ENCODE assay signal across 8 cellular contexts in genomic region chrX:73562986-73563739, GRCh38. TPM values are rescaled to one million over a fixed set of nuclear protein-coding genes. Genes with fewer than 3 reads are reported as not detected.
A peak's percentile ranks its signal among the peaks of the same experiment; 100 is the strongest.
DNase-seq lines count a peak whose midpoint lies in the region; ATAC-seq and TF ChIP-seq lines count a peak whose summit lies in the region.

TSS of gene CHIC1 (plus strand) at chrX:73563197. CDS start at chrX:73563285, 88 bp downstream.

- peaks cover 32% of the 10 kb centered on the region for H3K4me1 ChIP-seq in Karpas-422 (ENCODE audit: low read length)
- no peaks in the 10 kb centered on the region for H3K4me1 ChIP-seq in parathyroid adenoma
- peaks cover 0 to 6% of the 10 kb centered on the region in 2 donors for H3K4me1 ChIP-seq in thyroid gland

- peak within 1 kb of the TSS; percentile 97 for H3K27ac Mint-ChIP-seq in activated naive CD8-positive, alpha-beta T cell treated with anti-CD3 and anti-CD28 coated beads for 36 hours

- H3K79me2 ChIP-seq in Karpas-422 (ENCODE audit: low read length): peaks cover 49% of the 10 kb centered on the region
- no peaks in the 10 kb centered on the region for H3K79me2 ChIP-seq in parathyroid adenoma

- H2AFZ ChIP-seq in Karpas-422 (ENCODE audit: low read length) (peak within 1 kb of the TSS; percentile 72; the same call in 1 of the 2 replicates), parathyroid adenoma (peak within 1 kb of the TSS; percentile 91)

- TF ChIP-seq CTCF in parathyroid adenoma (IDR thresholded peaks at IDR 0.05) (no peak), thyroid gland (IDR thresholded peaks at IDR 0.05) (no peak)

- intact Hi-C loops in Right ventricle myocardium superior (cut with DNase I): no loop called here
- intact Hi-C loops in thyroid gland (cut with DNase I): no loop called here

- TF ChIP-seq POLR2A in thyroid gland (IDR thresholded peaks at IDR 0.05): peak in 1 of 2 donors; percentile 50

- WGBS in thyroid gland, 2 donors: 0 to 1% methylated on average over 46 to 47 of the region's 51 CpGs

- H3K27me3 ChIP-seq in Karpas-422 (ENCODE audit: low read length) (no peaks in the 10 kb centered on the region), parathyroid adenoma (ENCODE audit: control insufficient read depth, insufficient read depth, low read length) (no peaks in the 10 kb centered on the region), thyroid gland (peaks cover 4% of the 10 kb centered on the region)

- no peaks in the 10 kb centered on the region for H3K27me3 Mint-ChIP-seq in activated naive CD8-positive, alpha-beta T cell treated with anti-CD3 and anti-CD28 coated beads for 36 hours

- H3K27ac ChIP-seq in Karpas-422 (ENCODE audit: low read length) (peak within 1 kb of the TSS; percentile 82), SK-N-MC (peak within 1 kb of the TSS; percentile 25; the same call in 1 of the 2 replicates), parathyroid adenoma (peak within 1 kb of the TSS; percentile 92), thyroid gland (peak within 1 kb of the TSS; percentile 77 to 92 (median 87))

- H3K9me3 ChIP-seq in Karpas-422 (ENCODE audit: low read length) (no peaks in the 10 kb centered on the region), SK-N-MC (ENCODE audit: low read depth, low read length) (no peaks in the 10 kb centered on the region), parathyroid adenoma (ENCODE audit: control insufficient read depth, low read length) (no peaks in the 10 kb centered on the region), thyroid gland (no peaks in the 10 kb centered on the region)

- H3K4me2 ChIP-seq in Karpas-422 (ENCODE audit: low read depth, low read length, poor library complexity, severe bottlenecking): peak within 1 kb of the TSS; percentile 66
- peak within 1 kb of the TSS; percentile 76 for H3K4me2 ChIP-seq in parathyroid adenoma (ENCODE audit: low read length)

- H3K9ac ChIP-seq in Karpas-422 (ENCODE audit: low read length) (peak within 1 kb of the TSS; percentile 79), SK-N-MC (ENCODE audit: insufficient read length) (peak within 1 kb of the TSS; percentile 78), parathyroid adenoma (peak within 1 kb of the TSS; percentile 53)

- no peaks in the 10 kb centered on the region for H4K20me1 ChIP-seq in Karpas-422 (ENCODE audit: insufficient read depth, low read depth, low read length)

- DNase-seq in DMS153 treated with DMSO at 0.1 percent for 48 hours (lab: John Stamatoyannopoulos, UW; ENCODE audit: unreplicated experiment) (peak; percentile 15), Karpas-422 (peak; percentile 91), SK-N-MC (ENCODE audit: low read depth, low spot score) (peak; percentile 20), Right ventricle myocardium superior (peak; percentile 77), thyroid gland (peak; percentile 71 to 74)
- peak; percentile 66 for DNase-seq in activated naive CD8-positive, alpha-beta T cell treated with anti-CD3 and anti-CD28 coated beads for 36 hours

- H3K36me3 ChIP-seq in Karpas-422 (ENCODE audit: insufficient read depth, low read length) (no peaks in the 10 kb centered on the region), SK-N-MC (ENCODE audit: insufficient read depth, low read length) (no peaks in the 10 kb centered on the region), parathyroid adenoma (ENCODE audit: control insufficient read depth, insufficient read depth, low read length) (no peaks in the 10 kb centered on the region), thyroid gland (no peaks in the 10 kb centered on the region)

- H3K9me3 Mint-ChIP-seq in activated naive CD8-positive, alpha-beta T cell treated with anti-CD3 and anti-CD28 coated beads for 36 hours: no peaks in the 10 kb centered on the region

- peaks cover 8% of the 10 kb centered on the region for H3K4me1 Mint-ChIP-seq in activated naive CD8-positive, alpha-beta T cell treated with anti-CD3 and anti-CD28 coated beads for 36 hours

- ATAC-seq in GM21717 (IDR thresholded peaks at IDR 0.05; ENCODE audit: unreplicated experiment) (peak; percentile 73), Right ventricle myocardium superior (ENCODE audit: poor library complexity) (peak; percentile 86)

- no peaks in the 10 kb centered on the region for H3K36me3 Mint-ChIP-seq in activated naive CD8-positive, alpha-beta T cell treated with anti-CD3 and anti-CD28 coated beads for 36 hours

- no peaks in the 10 kb centered on the region for H3K9me2 ChIP-seq in Karpas-422 (replicated peaks; ENCODE audit: insufficient read depth, low read length)

- H3K4me3 Mint-ChIP-seq in activated naive CD8-positive, alpha-beta T cell treated with anti-CD3 and anti-CD28 coated beads for 36 hours: peak within 1 kb of the TSS; percentile 96

- H3K4me3 ChIP-seq in Karpas-422 (ENCODE audit: low read length) (peak within 1 kb of the TSS; percentile 67), SK-N-MC (peak within 1 kb of the TSS; percentile 78), parathyroid adenoma (ENCODE audit: low read depth, low read length) (peak within 1 kb of the TSS; percentile 77), thyroid gland (replicated peaks in 1 of 3) (peak within 1 kb of the TSS; percentile 20 to 68 (median 43))

RNA-seq across cellular contexts. Expression of gene CHIC1, which starts in this region (rescaled TPM):
- 10.0 and 23.7 TPM in 2 replicates for total RNA-seq in Karpas-422 (2014; rRNA removed; shearing (Covaris generic); ENCODE audit: low replicate concordance)
- 1 to 10 TPM; 5.2 to 6.7 TPM for total RNA-seq in activated naive CD8-positive, alpha-beta T cell treated with anti-CD3 and anti-CD28 coated beads for 36 hours
- total RNA-seq in Right ventricle myocardium superior: 11.2 TPM
- 10 to 100 TPM; 17.3 to 25.9 (median 21.6) TPM for total RNA-seq in thyroid gland

Comparison
In these comparisons a context has a peak if more than half of its experiments do, and no peak if none do; other contexts are left out.
1. Peak in every context shown above with its lines: DNase-seq, ATAC-seq, H3K4me3 ChIP-seq and H3K27ac ChIP-seq.
2. DNase-seq: peak in every context shown above with its lines; median percentile 91 in Karpas-422; 77 in Right ventricle myocardium superior; 72 in thyroid gland; 66 in activated naive CD8-positive, alpha-beta T cell treated with anti-CD3 and anti-CD28 coated beads for 36 hours; 20 in SK-N-MC; 15 in DMS153 treated with DMSO at 0.1 percent for 48 hours.
3. H3K27ac ChIP-seq: peak in every context shown above with its lines; median percentile 92 in parathyroid adenoma; 87 in thyroid gland; 82 in Karpas-422; 25 in SK-N-MC.